Comparison of ENCODE assay signal across 24 cellular contexts in the genomic region with DNA sequence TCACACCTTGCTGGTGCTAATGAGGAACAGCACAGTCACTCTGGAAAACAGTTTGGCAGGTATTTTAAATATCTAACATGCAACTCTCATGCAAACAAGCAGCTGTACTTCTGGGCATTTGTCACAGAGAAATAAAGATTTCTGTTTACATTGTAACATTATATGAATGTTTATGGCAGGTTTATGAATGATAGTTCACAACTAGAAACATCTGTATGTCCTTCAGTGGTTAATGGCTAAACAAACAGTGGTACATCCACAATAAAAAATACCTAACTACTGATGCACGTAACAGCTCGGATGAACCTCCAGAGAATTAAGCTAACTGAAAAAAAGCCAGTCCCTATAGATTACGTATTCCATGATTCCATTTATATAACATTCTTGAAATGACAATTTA.
DNase-seq lines count a peak whose midpoint lies in the region; ATAC-seq lines count a peak whose summit lies in the region.
"Had no signal": no experiment of that assay in that cellular context is flagged by ENCODE, and none has a peak within 500 bp of the region (broad histone marks: within the 10 kb centered on the region; RNA-seq: fewer than 3 reads in every experiment).

No MANE protein-coding gene starts in this region.

- DNase-seq in NCI-H2196 (lab: John Stamatoyannopoulos, UW; ENCODE audit: unreplicated experiment) (peak; percentile 33), NCI-H2196 treated with DMSO at 0.1 percent for 48 hours (lab: John Stamatoyannopoulos, UW; ENCODE audit: unreplicated experiment) (no peak), NCI-H2029 (lab: John Stamatoyannopoulos, UW) (peak; percentile 74), NCI-H510A (lab: John Stamatoyannopoulos, UW) (peak; percentile 18), SHP77 treated with DMSO at 0.1 percent for 48 hours (lab: John Stamatoyannopoulos, UW) (peak; percentile 88)
- no peak for DNase-seq in activated CD4-positive, alpha-beta T cell treated with anti-CD3 and anti-CD28 coated beads, Interleukin-2, amount 50 U/mL, for 4 hours
- DNase-seq: activated CD4-positive, alpha-beta T cell treated with anti-CD3 and anti-CD28 coated beads, Interleukin-2, amount 50 U/mL, for 48 hours; activated naive CD4-positive, alpha-beta T cell treated with Interleukin-2 at 50 U/mL for 16 hours; effector memory CD8-positive, alpha-beta T cell; glutamatergic neuron; KG1; left colon; mammary epithelial cell; MM.1S; occipital lobe; stimulated activated CD4-positive, alpha-beta T cell treated with anti-CD3 and anti-CD28 coated beads, Interleukin-12 subunit alpha, Interleukin-12 subunit beta, amount 100 ng/mL, for 4 hours; stimulated activated CD4-positive, alpha-beta T cell treated with anti-CD3 and anti-CD28 coated beads, Interleukin-4, amount 100 ng/mL, for 24 hours; T-helper 2 cell had no signal

- no peak for ATAC-seq in GM19452 (IDR thresholded peaks at IDR 0.05; ENCODE audit: unreplicated experiment)
- no peak for ATAC-seq in HG03175 (IDR thresholded peaks at IDR 0.05; ENCODE audit: unreplicated experiment)
- ATAC-seq: effector memory CD8-positive, alpha-beta T cell; GM12878; left colon; natural killer cell treated with Interleukin-12 subunit alpha and Interleukin-12 subunit beta and Interleukin-15 and Interleukin-18, amount 100 ng/mL, for 72 hours; Right ventricle myocardium inferior; sciatic nerve had no signal

Comparison
In these comparisons a context has a peak if more than half of its experiments do, and no peak if none do; other contexts are left out.
1. DNase-seq: peak in NCI-H2196 (single experiment), NCI-H2029 (single experiment), NCI-H510A (single experiment) and SHP77 treated with DMSO at 0.1 percent for 48 hours (single experiment); none in NCI-H2196 treated with DMSO at 0.1 percent for 48 hours (single experiment) and activated CD4-positive, alpha-beta T cell treated with anti-CD3 and anti-CD28 coated beads, Interleukin-2, amount 50 U/mL, for 4 hours (0 of 2).